In genomic region chr5:80191991-80192398, GRCh38 we compare ENCODE assay signal across 8 cellular contexts.
DNase-seq lines count a peak whose midpoint lies in the region; ATAC-seq and TF ChIP-seq lines count a peak whose summit lies in the region.

No MANE protein-coding gene starts in this region.

- H3K4me1 Mint-ChIP-seq in activated CD4-positive, alpha-beta memory T cell treated with anti-CD3 and anti-CD28 coated beads, Interleukin-2, amount 10 ng/mL, durations not matched to agents 7 days and 5 days: peaks cover 82% of the 10 kb centered on the region

- intact Hi-C loops in IMR-90 (cut with micrococcal nuclease): no loop called here
- intact Hi-C loops in left cardiac atrium (cut with DNase I): no loop called here
- intact Hi-C loops in gastrocnemius medialis (cut with DNase I; ENCODE audit: low total_unique reads): loop anchor here (2.0 kb wide), 1 partner anchor 65 kb away; the partner anchor contains the start of gene SERINC5

- H3K4me3 ChIP-seq in IMR-90 (ENCODE audit: insufficient read depth, low read depth, low read length) (no peak overlapping the region), gastrocnemius medialis (peak overlapping the region in 3 of 4 donors; percentile 26 to 30 (median 30))

- CTCF ChIA-PET in IMR-90 (lab: Yijun Ruan, JAX): interaction anchor here (1.3 kb wide), 1 partner anchor 66 kb away, joined by 3 read pairs; no protein-coding TSS in a partner anchor
- CTCF ChIA-PET in activated CD4-positive, alpha-beta memory T cell treated with anti-CD3 and anti-CD28 coated beads, Interleukin-2, amount 10 ng/mL, durations not matched to agents 7 days and 5 days (lab: Charles Lee): interaction anchor here (0.8 to 4.4 kb wide), 12 partner anchors 8 to 116 kb away, joined by 3 to 29 read pairs (median 4); partner anchors contain the start of gene SERINC5

- no TSS peak for BruUV-seq in IMR-90 (replicated peaks; lab: Mats Ljungman, UMichigan)

- H3K56ac ChIP-seq in IMR-90 (ENCODE audit: extremely low read depth, insufficient read depth, low read length): no peak overlapping the region

- H3K4me1 ChIP-seq in IMR-90 (ENCODE audit: control insufficient read depth, insufficient read depth, low read length): peaks cover 6% of the 10 kb centered on the region
- H3K4me1 ChIP-seq in gastrocnemius medialis: peaks cover 44 to 50% of the 10 kb centered on the region in 2 donors

- no peak for TF ChIP-seq POLR2A in IMR-90 (IDR thresholded peaks at IDR 0.05; ENCODE audit: low read depth, low read length)
- no peak for TF ChIP-seq POLR2A in gastrocnemius medialis (IDR thresholded peaks at IDR 0.05)

- dilution Hi-C loops in IMR-90 (cut with HindIII; ENCODE audit: low sequenced_read_pairs, unreplicated experiment): no loop called here

- no peak overlapping the region for H2BK20ac ChIP-seq in IMR-90 (ENCODE audit: low read depth, low read length)

- H3K27ac ChIP-seq in IMR-90 (ENCODE audit: insufficient read depth, low read length): no peak overlapping the region
- peak overlapping the region; percentile 59 to 85 (median 77) for H3K27ac ChIP-seq in gastrocnemius medialis

- H4K8ac ChIP-seq in IMR-90 (ENCODE audit: low read depth in 2 of 2, low read length in 2 of 2): 0 out of 4 replicates have a peak overlapping the region, but pooled peaks of 1 of the 2 experiments have one; percentile 26

- H3K9me3 ChIP-seq in IMR-90 (ENCODE audit: control insufficient read depth, insufficient read depth, low read length) (no peaks in the 10 kb centered on the region), gastrocnemius medialis (no peaks in the 10 kb centered on the region)

- H2BK120ac ChIP-seq in IMR-90 (ENCODE audit: low read depth, low read length): no peak overlapping the region

- no peak overlapping the region; the same call in 1 of the 2 replicates for H2AK5ac ChIP-seq in IMR-90 (ENCODE audit: low read depth, low read length)

- in situ Hi-C loops in IMR-90 (cut with MboI; ENCODE audit: low sequenced_read_pairs): no loop called here
- in situ Hi-C loops in gastrocnemius medialis (cut with MboI; ENCODE audit: low sequenced_read_pairs in 4 of 4): no loop called here

- peak overlapping the region; percentile 58 for H2AFZ ChIP-seq in IMR-90 (replicated peaks; ENCODE audit: low read length, poor library complexity)

- peak overlapping the region; percentile 56 for H3K4me3 Mint-ChIP-seq in activated CD4-positive, alpha-beta memory T cell treated with anti-CD3 and anti-CD28 coated beads, Interleukin-2, amount 10 ng/mL, durations not matched to agents 7 days and 5 days

- H3K79me1 ChIP-seq in IMR-90 (ENCODE audit: low read depth in 1 of 2, low read length in 2 of 2): peaks cover 5 to 25% of the 10 kb centered on the region in 2 experiments; a peak in 2 of 4 replicates

- peak overlapping the region; percentile 37 for H2AK9ac ChIP-seq in IMR-90 (replicated peaks; ENCODE audit: low read depth, low read length, poor library complexity)

- ATAC-seq in IMR-90 (ENCODE audit: low read depth) (no peak), left cardiac atrium (peak; percentile 67 to 76), gastrocnemius medialis (peak; percentile 50 to 63), GM21367 (IDR thresholded peaks at IDR 0.05; ENCODE audit: unreplicated experiment) (no peak)

- H3K4ac ChIP-seq in IMR-90 (ENCODE audit: low read depth, low read length): no peak overlapping the region

- no peaks in the 10 kb centered on the region for H3K27me3 ChIP-seq in IMR-90 (ENCODE audit: control insufficient read depth, insufficient read depth, low read length)
- no peaks in the 10 kb centered on the region for H3K27me3 ChIP-seq in gastrocnemius medialis

- no peaks in the 10 kb centered on the region for H4K20me1 ChIP-seq in IMR-90 (ENCODE audit: insufficient read depth, low read length)

- no peak overlapping the region for H2BK5ac ChIP-seq in IMR-90 (ENCODE audit: low read depth, low read length, poor library complexity, severe bottlenecking)

- H4K91ac ChIP-seq in IMR-90 (ENCODE audit: insufficient read depth, low read depth, low read length): no peak overlapping the region

- H3K27me3 Mint-ChIP-seq in activated CD4-positive, alpha-beta memory T cell treated with anti-CD3 and anti-CD28 coated beads, Interleukin-2, amount 10 ng/mL, durations not matched to agents 7 days and 5 days: no peaks in the 10 kb centered on the region

- no peaks in the 10 kb centered on the region for H3K9me3 Mint-ChIP-seq in activated CD4-positive, alpha-beta memory T cell treated with anti-CD3 and anti-CD28 coated beads, Interleukin-2, amount 10 ng/mL, durations not matched to agents 7 days and 5 days

- H2BK15ac ChIP-seq in IMR-90 (ENCODE audit: low read depth, low read length): no peak overlapping the region

- TF ChIP-seq CTCF in IMR-90 (conservative IDR thresholded peaks at IDR 0.05; ENCODE audit: low read depth, low read length): no peak
- no peak for TF ChIP-seq CTCF in gastrocnemius medialis (IDR thresholded peaks at IDR 0.05 in 4 of 5, conservative IDR thresholded peaks at IDR 0.05 in 1 of 5)

- DNase-seq in IMR-90: no peak
- DNase-seq in activated CD4-positive, alpha-beta memory T cell treated with anti-CD3 and anti-CD28 coated beads, Interleukin-2, amount 10 ng/mL, durations not matched to agents 7 days and 5 days: peak; percentile 73
- DNase-seq in left cardiac atrium: peak; percentile 58
- DNase-seq in gastrocnemius medialis: peak in 1 of 2 donors; percentile 42
- DNase-seq in AG08396 (ENCODE audit: low spot score): no peak
- DNase-seq in AML-193 (lab: John Stamatoyannopoulos, UW): no peak
- DNase-seq in DMS53 (lab: John Stamatoyannopoulos, UW): no peak

- H3K27ac Mint-ChIP-seq in activated CD4-positive, alpha-beta memory T cell treated with anti-CD3 and anti-CD28 coated beads, Interleukin-2, amount 10 ng/mL, durations not matched to agents 7 days and 5 days: peak overlapping the region; percentile 97

- H3K18ac ChIP-seq in IMR-90 (ENCODE audit: low read depth, low read length): no peak overlapping the region

- peak overlapping the region; percentile 47; the same call in 1 of the 2 replicates for H3K14ac ChIP-seq in IMR-90 (replicated peaks; ENCODE audit: low read depth, low read length)

- no CpG with 5 or more reads among the region's 4 CpGs for WGBS in IMR-90 (ENCODE audit: extremely low coverage in 2 of 2, insufficient read length in 1 of 2), 2 experiments

- no peak overlapping the region for H3K4me2 ChIP-seq in IMR-90 (ENCODE audit: low read depth, low read length)

- POLR2A ChIA-PET in IMR-90 (lab: Charles Lee; ENCODE audit: unreplicated experiment): no interaction called here
- POLR2A ChIA-PET in activated CD4-positive, alpha-beta memory T cell treated with anti-CD3 and anti-CD28 coated beads, Interleukin-2, amount 10 ng/mL, durations not matched to agents 7 days and 5 days (lab: Charles Lee): interaction anchor here (1.0 to 21.1 kb wide), 16 partner anchors 10 to 200 kb away, joined by 3 to 397 read pairs (median 18); partner anchors contain the start of gene SERINC5

- peaks cover 47% of the 10 kb centered on the region for H3K36me3 Mint-ChIP-seq in activated CD4-positive, alpha-beta memory T cell treated with anti-CD3 and anti-CD28 coated beads, Interleukin-2, amount 10 ng/mL, durations not matched to agents 7 days and 5 days (ENCODE audit: low read depth)

- peak overlapping the region; percentile 12; the same call in 1 of the 2 replicates for H3K23ac ChIP-seq in IMR-90 (ENCODE audit: low read depth, low read length)

- no peak for TF ChIP-seq RAD21 in IMR-90 (IDR thresholded peaks at IDR 0.05; ENCODE audit: low read length)

- no peak overlapping the region for H3K9ac ChIP-seq in IMR-90 (ENCODE audit: low read depth, low read length)

- H3K9me1 ChIP-seq in IMR-90 (ENCODE audit: insufficient read depth, low read length): peaks cover 21% of the 10 kb centered on the region

- H3K36me3 ChIP-seq in IMR-90 (ENCODE audit: control insufficient read depth, insufficient read depth, low read length) (no peaks in the 10 kb centered on the region), gastrocnemius medialis (no peaks in the 10 kb centered on the region)

- no peak overlapping the region for H4K5ac ChIP-seq in IMR-90 (ENCODE audit: low read depth, low read length)

TF ChIP-seq in IMR-90, 13 proteins besides CTCF, POLR2A, EP300 and RAD21:
- TF ChIP-seq ELK1 (IDR thresholded peaks at IDR 0.05; ENCODE audit: borderline replicate concordance, low read depth, low read length) (no peak), MAZ (IDR thresholded peaks at IDR 0.05; ENCODE audit: borderline replicate concordance, low read depth, low read length) (no peak), FOS (IDR thresholded peaks at IDR 0.05; ENCODE audit: low read depth, low read length) (no peak)

Comparison
In these comparisons a context has a peak if more than half of its experiments do, and no peak if none do; other contexts are left out.
1. ATAC-seq: peak in left cardiac atrium (2 of 2) and gastrocnemius medialis (2 of 2); none in IMR-90 (single experiment) and GM21367 (single experiment).
2. DNase-seq: peak in activated CD4-positive, alpha-beta memory T cell treated with anti-CD3 and anti-CD28 coated beads, Interleukin-2, amount 10 ng/mL, durations not matched to agents 7 days and 5 days (single experiment) and left cardiac atrium (single experiment); none in IMR-90 (single experiment), AG08396 (single experiment), AML-193 (0 of 2) and DMS53 (single experiment).